In genomic region chr4:99668472-99668871, GRCh38 we compare ENCODE assay signal across 26 cellular contexts. TPM values are rescaled to one million over a fixed set of nuclear protein-coding genes. Genes with fewer than 3 reads are reported as not detected.
A peak's percentile ranks its signal among the peaks of the same experiment; 100 is the strongest.
DNase-seq lines count a peak whose midpoint lies in the region; ATAC-seq and TF ChIP-seq lines count a peak whose summit lies in the region.
"Had no signal": no experiment of that assay in that cellular context is flagged by ENCODE, and none has a peak within 500 bp of the region (broad histone marks: within the 10 kb centered on the region; RNA-seq: fewer than 3 reads in every experiment).

No MANE protein-coding gene starts in this region.

- ATAC-seq in left ventricle myocardium superior: peak; percentile 62
- no peak for ATAC-seq in HG03045 (IDR thresholded peaks at IDR 0.05; ENCODE audit: unreplicated experiment)
- ATAC-seq in HG02981 (IDR thresholded peaks at IDR 0.05; ENCODE audit: unreplicated experiment): no peak
- no peak for ATAC-seq in activated T-cell treated with anti-CD3 and anti-CD28 coated beads, Interleukin-2, amount 50 U/mL, for 4 hours
- ATAC-seq: K562, Panc1 had no signal

- intact Hi-C loops in ascending aorta (cut with DNase I): no loop called here
- intact Hi-C loops in left ventricle myocardium superior (cut with micrococcal nuclease): no loop called here
- intact Hi-C loops in PC-9 (cut with micrococcal nuclease; ENCODE audit: unreplicated experiment): no loop called here

- BruUV-seq in PC-9 (replicated peaks; lab: Mats Ljungman, UMichigan): no TSS peak

- H3K4me1 ChIP-seq in ascending aorta: no peaks in the 10 kb centered on the region
- no peaks in the 10 kb centered on the region for H3K4me1 ChIP-seq in PC-9 (replicated peaks; ENCODE audit: insufficient read depth)
- H3K4me1 ChIP-seq: BLaER1 treated with 17β-estradiol and CSF1 and Interleukin-3, amounts not matched to agents 10 nM and 100 nM had no signal

- peaks cover 18% of the 10 kb centered on the region for H3K9me3 Mint-ChIP-seq in progenitor cell of endocrine pancreas (ENCODE audit: low read depth)
- H3K9me3 Mint-ChIP-seq in activated T-cell treated with anti-CD3 and anti-CD28 coated beads, Interleukin-2, amount 50 U/mL, for 4 hours: peaks cover 15% of the 10 kb centered on the region

- peaks cover 18% of the 10 kb centered on the region for H3K4me1 Mint-ChIP-seq in progenitor cell of endocrine pancreas (ENCODE audit: low read depth)
- H3K4me1 Mint-ChIP-seq in activated T-cell treated with anti-CD3 and anti-CD28 coated beads, Interleukin-2, amount 50 U/mL, for 4 hours (ENCODE audit: low read depth): no peaks in the 10 kb centered on the region

- no peaks in the 10 kb centered on the region; the same call in 1 of the 2 replicates for H3K9me2 ChIP-seq in PC-9 (ENCODE audit: insufficient read depth)
- H3K9me2 ChIP-seq: SK-N-SH had no signal

- no peaks in the 10 kb centered on the region for H3F3A ChIP-seq in PC-9 (ENCODE audit: insufficient read depth, low read depth)

- H3K27me3 Mint-ChIP-seq in progenitor cell of endocrine pancreas: no peaks in the 10 kb centered on the region
- H3K27me3 Mint-ChIP-seq in activated T-cell treated with anti-CD3 and anti-CD28 coated beads, Interleukin-2, amount 50 U/mL, for 4 hours (ENCODE audit: low read depth): peaks cover 16% of the 10 kb centered on the region

- POLR2A ChIA-PET in PC-9 (lab: Charles Lee; ENCODE audit: unreplicated experiment): no interaction called here

- H3K36me3 ChIP-seq in MG63: no peaks in the 10 kb centered on the region
- H3K36me3 ChIP-seq in ascending aorta: no peaks in the 10 kb centered on the region
- no peaks in the 10 kb centered on the region for H3K36me3 ChIP-seq in PC-9 (ENCODE audit: low read depth)
- H3K36me3 ChIP-seq: BLaER1 treated with 17β-estradiol and CSF1 and Interleukin-3, amounts not matched to agents 10 nM and 100 nM had no signal

- H3K36me3 Mint-ChIP-seq in progenitor cell of endocrine pancreas (ENCODE audit: insufficient read depth): peaks cover 8% of the 10 kb centered on the region
- no peaks in the 10 kb centered on the region for H3K36me3 Mint-ChIP-seq in activated T-cell treated with anti-CD3 and anti-CD28 coated beads, Interleukin-2, amount 50 U/mL, for 4 hours (ENCODE audit: insufficient read depth)

- TF ChIP-seq CTCF in ascending aorta (IDR thresholded peaks at IDR 0.05): no peak
- TF ChIP-seq CTCF in progenitor cell of endocrine pancreas (IDR thresholded peaks at IDR 0.05; ENCODE audit: unreplicated experiment): no peak
- TF ChIP-seq CTCF in PC-9 (conservative IDR thresholded peaks at IDR 0.05): no peak

- H3K27ac ChIP-seq in ascending aorta (peak overlapping the region; percentile 53 to 55), PC-9 (no peak overlapping the region)
- H3K27ac ChIP-seq: BLaER1 treated with 17β-estradiol and CSF1 and Interleukin-3, amounts not matched to agents 10 nM and 100 nM; GM23248 had no signal

- H4K20me1 ChIP-seq in PC-9 (ENCODE audit: insufficient read depth): no peaks in the 10 kb centered on the region
- H4K20me1 ChIP-seq: BLaER1 treated with 17β-estradiol and CSF1 and Interleukin-3, amounts not matched to agents 10 nM and 100 nM had no signal

- CTCF ChIA-PET in PC-9 (lab: Charles Lee): no interaction called here

- DNase-seq in MG63 (peak; percentile 7), ascending aorta (ENCODE audit: low spot score in 2 of 2) (no peak), left ventricle myocardium superior (no peak), progenitor cell of endocrine pancreas (ENCODE audit: low spot score, unreplicated experiment) (no peak), PC-9 (no peak)
- DNase-seq in activated T-cell treated with anti-CD3 and anti-CD28 coated beads, Interleukin-2, amount 50 U/mL, for 4 hours: no peak
- DNase-seq: CD4-positive, alpha-beta T cell; COR-L47; DMS53; H7; Kasumi-1; MV-4-11; NCI-H1105; NCI-H1436 treated with DMSO at 0.1 percent for 48 hours; NCI-H187 treated with DMSO at 0.1 percent for 48 hours; NCI-H2107; NCI-H526; SK-N-SH had no signal

- no peak overlapping the region for H3K4me2 ChIP-seq in PC-9
- H3K4me2 ChIP-seq: BLaER1 treated with 17β-estradiol and CSF1 and Interleukin-3, amounts not matched to agents 10 nM and 100 nM; SK-N-SH had no signal

- no peak overlapping the region for H2AFZ ChIP-seq in PC-9
- H2AFZ ChIP-seq: GM23248 had no signal

- H3K27me3 ChIP-seq in MG63: no peaks in the 10 kb centered on the region
- no peaks in the 10 kb centered on the region for H3K27me3 ChIP-seq in ascending aorta
- H3K27me3 ChIP-seq in PC-9 (ENCODE audit: insufficient read depth, low read depth): no peaks in the 10 kb centered on the region
- H3K27me3 ChIP-seq: BLaER1 treated with 17β-estradiol and CSF1 and Interleukin-3, amounts not matched to agents 10 nM and 100 nM had no signal

- H3K4me3 ChIP-seq in MG63: no peak overlapping the region
- no peak overlapping the region for H3K4me3 ChIP-seq in ascending aorta
- H3K4me3 ChIP-seq in PC-9: no peak overlapping the region
- H3K4me3 ChIP-seq: BLaER1 treated with 17β-estradiol and CSF1 and Interleukin-3, amounts not matched to agents 10 nM and 100 nM; GM23248; K562 had no signal

- H3K79me2 ChIP-seq in PC-9 (ENCODE audit: low read depth): no peaks in the 10 kb centered on the region

- H3K27ac Mint-ChIP-seq in progenitor cell of endocrine pancreas: peak overlapping the region; percentile 49
- H3K27ac Mint-ChIP-seq: CD4-positive, alpha-beta T cell had no signal

- no peaks in the 10 kb centered on the region; the same call in 1 of the 2 replicates for H3K9me3 ChIP-seq in MG63
- peaks cover 9 to 16% of the 10 kb centered on the region in 2 donors for H3K9me3 ChIP-seq in ascending aorta
- peaks cover 7% of the 10 kb centered on the region; the same call in 1 of the 2 replicates for H3K9me3 ChIP-seq in PC-9 (ENCODE audit: insufficient read depth, low read depth)
- H3K9me3 ChIP-seq: SK-N-SH had no signal

- H3K4me3 Mint-ChIP-seq in progenitor cell of endocrine pancreas (ENCODE audit: low read depth): no peak overlapping the region
- no peak overlapping the region for H3K4me3 Mint-ChIP-seq in activated T-cell treated with anti-CD3 and anti-CD28 coated beads, Interleukin-2, amount 50 U/mL, for 4 hours
- H3K4me3 Mint-ChIP-seq: CD4-positive, alpha-beta T cell had no signal

RNA-seq across cellular contexts. Expression of gene C4orf54, which starts 10.8 kb away (rescaled TPM):
- not detected in 2 replicates for total RNA-seq in MG63 (2014; rRNA removed; shearing (Covaris generic); ENCODE audit: low replicate concordance)
- not detected for total RNA-seq in ascending aorta
- total RNA-seq in left ventricle myocardium superior: 0.77 TPM
- not detected in 2 replicates for total RNA-seq in progenitor cell of endocrine pancreas
- total RNA-seq in PC-9 (2021): 0.22 and 0.23 TPM in 2 replicates
- total RNA-seq in activated T-cell treated with anti-CD3 and anti-CD28 coated beads, Interleukin-2, amount 50 U/mL, for 4 hours: not detected
- total RNA-seq: CD4-positive, alpha-beta T cell; G401; GM23248; H7; HT1080; K562 had no signal
